8 cellular contexts compared by ENCODE assay signal in the genomic region with DNA sequence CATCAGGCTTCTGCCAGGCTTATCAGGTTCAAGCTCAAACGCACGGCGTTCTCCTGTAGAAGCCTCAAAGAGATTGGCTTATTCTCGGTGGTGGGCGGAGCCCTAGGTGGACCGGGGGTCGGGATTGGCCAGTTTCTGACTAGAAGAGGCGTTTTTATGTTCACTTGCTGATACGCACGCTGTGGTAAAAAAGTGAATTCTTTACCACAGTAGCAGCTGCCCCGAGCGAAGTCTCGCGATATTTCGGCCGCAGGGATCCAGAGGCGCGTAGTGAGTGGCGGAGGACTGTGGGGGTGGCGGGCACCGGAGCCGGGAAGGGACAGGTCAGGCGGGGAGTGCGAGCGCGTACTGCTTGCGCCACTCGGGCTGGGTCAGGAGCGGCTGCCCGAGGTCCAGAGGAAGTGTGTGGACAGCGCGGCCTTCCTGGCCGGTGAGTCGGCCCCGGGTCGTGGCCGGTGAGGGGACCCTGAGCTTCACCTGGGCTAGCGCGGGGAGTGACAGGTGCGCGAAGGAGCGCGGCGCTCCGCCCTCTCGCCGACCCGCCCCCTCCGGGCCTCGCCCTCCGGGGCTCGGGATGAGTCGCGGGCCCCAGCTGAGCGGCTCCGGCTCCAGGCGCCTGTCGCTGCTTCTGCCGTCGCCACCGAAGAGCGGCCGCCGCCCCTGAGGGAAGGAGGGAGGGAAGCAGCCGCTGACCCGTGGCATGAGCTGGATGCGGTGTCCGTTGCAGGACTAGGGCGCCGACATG. TPM values are rescaled to one million over a fixed set of nuclear protein-coding genes. Genes with fewer than 3 reads are reported as not detected.
DNase-seq lines count a peak whose midpoint lies in the region; ATAC-seq, FAIRE-seq and TF ChIP-seq lines count a peak whose summit lies in the region.

A gene with protein sequence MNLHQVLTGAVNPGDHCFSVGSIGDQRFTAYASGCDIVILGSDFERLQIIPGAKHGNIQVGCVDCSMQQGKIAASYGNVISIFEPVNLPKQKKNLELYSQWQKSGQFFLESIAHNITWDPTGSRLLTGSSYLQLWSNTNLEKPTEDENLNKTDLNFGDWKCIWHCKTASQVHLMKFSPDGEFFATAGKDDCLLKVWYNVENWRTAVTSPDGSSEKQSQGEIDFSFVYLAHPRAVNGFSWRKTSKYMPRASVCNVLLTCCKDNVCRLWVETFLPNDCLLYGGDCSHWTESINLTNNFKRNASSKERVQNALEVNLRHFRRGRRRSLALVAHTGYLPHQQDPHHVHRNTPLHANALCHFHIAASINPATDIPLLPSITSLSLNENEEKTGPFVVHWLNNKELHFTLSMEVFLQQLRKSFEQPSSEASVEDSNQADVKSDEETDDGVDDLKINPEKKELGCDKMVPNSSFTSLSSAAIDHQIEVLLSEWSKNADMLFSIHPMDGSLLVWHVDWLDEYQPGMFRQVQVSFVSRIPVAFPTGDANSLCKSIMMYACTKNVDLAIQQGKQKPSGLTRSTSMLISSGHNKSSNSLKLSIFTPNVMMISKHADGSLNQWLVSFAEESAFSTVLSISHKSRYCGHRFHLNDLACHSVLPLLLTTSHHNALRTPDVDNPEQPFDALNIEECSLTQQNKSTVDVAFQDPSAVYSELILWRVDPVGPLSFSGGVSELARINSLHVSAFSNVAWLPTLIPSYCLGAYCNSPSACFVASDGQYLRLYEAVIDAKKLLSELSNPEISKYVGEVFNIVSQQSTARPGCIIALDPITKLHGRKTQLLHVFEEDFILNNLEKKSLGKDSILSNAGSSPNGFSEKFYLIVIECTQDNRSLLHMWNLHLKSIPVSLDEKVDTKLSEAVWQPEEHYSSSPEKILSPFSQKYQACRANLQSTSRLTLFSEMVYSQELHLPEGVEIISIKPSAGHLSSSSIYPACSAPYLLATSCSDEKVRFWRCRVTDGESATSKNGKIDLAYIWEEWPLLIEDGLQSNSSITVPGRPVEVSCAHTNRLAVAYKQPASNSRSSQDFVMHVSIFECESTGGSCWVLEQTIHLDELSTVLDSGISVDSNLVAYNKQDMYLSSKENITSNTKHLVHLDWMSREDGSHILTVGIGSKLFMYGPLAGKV (N-terminal part only) (plus strand): TSS at position 260 of the 745 bp plus-strand sequence. CDS start 483 bp downstream, at position 743.

- peaks cover 21 to 36% of the 10 kb centered on the region in 2 donors for H3K4me1 ChIP-seq in adrenal gland (replicated peaks in 1 of 2)
- H3K4me1 ChIP-seq in heart left ventricle = peaks cover 0 to 44% (median 25%) of the 10 kb centered on the region in 12 donors

- no peaks in the 10 kb centered on the region for H3K9me3 Mint-ChIP-seq in type B pancreatic cell

- H3K4me1 Mint-ChIP-seq in type B pancreatic cell (ENCODE audit: unreplicated experiment) = peaks cover 25% of the 10 kb centered on the region

- H3K36me3 ChIP-seq in adrenal gland (replicated peaks in 1 of 2) = no peaks in the 10 kb centered on the region
- H3K36me3 ChIP-seq in heart left ventricle = no peaks in the 10 kb centered on the region

- H3K9me3 ChIP-seq in adrenal gland (replicated peaks in 1 of 3) (no peaks in the 10 kb centered on the region), heart left ventricle (no peaks in the 10 kb centered on the region)

- H3K27me3 ChIP-seq in adrenal gland (no peaks in the 10 kb centered on the region), heart left ventricle (peaks cover 0 to 3% (median 0%) of the 10 kb centered on the region in 9 donors)

- peak; percentile 96 for FAIRE-seq in GM12892 (lab: Jason Lieb, UNC)

- intact Hi-C loops in adrenal gland (cut with DNase I) (no loop called here), heart left ventricle (cut with DNase I) (loop anchor here in 6 of 10 donors (1.0 to 10.0 kb wide), 7 partner anchors 79 to 266 kb away; a partner anchor contains a TSS)

- peak within 1 kb of the TSS; percentile 71 to 100 (median 95) for H3K27ac ChIP-seq in adrenal gland
- H3K27ac ChIP-seq in heart left ventricle = peak within 1 kb of the TSS; percentile 89 to 99 (median 96)

- 0 to 2% (median 0%) methylated on average over 24 to 70 of the region's 70 CpGs for WGBS in adrenal gland, 4 donors
- WGBS in heart left ventricle, 4 donors = 0% methylated on average over 15 to 70 of the region's 70 CpGs

- TF ChIP-seq POLR2A in GM12892 (IDR thresholded peaks at IDR 0.05; ENCODE audit: low read depth, low read length) (peak; percentile 77), adrenal gland (IDR thresholded peaks at IDR 0.05) (peak; percentile 84 to 88), heart left ventricle (IDR thresholded peaks at IDR 0.05) (peak in 1 of 2 donors; percentile 69)

- peak within 1 kb of the TSS; percentile 98 for H3K27ac Mint-ChIP-seq in type B pancreatic cell

- peak within 1 kb of the TSS; percentile 97 for H3K4me3 Mint-ChIP-seq in type B pancreatic cell

- TF ChIP-seq CTCF in adrenal gland (IDR thresholded peaks at IDR 0.05) = no peak
- no peak for TF ChIP-seq CTCF in heart left ventricle (IDR thresholded peaks at IDR 0.05)
- no peak for TF ChIP-seq CTCF in type B pancreatic cell (conservative IDR thresholded peaks at IDR 0.05)

- H3K27me3 Mint-ChIP-seq in type B pancreatic cell = no peaks in the 10 kb centered on the region

- no peaks in the 10 kb centered on the region for H3K36me3 Mint-ChIP-seq in type B pancreatic cell

- ATAC-seq in HG02852 (IDR thresholded peaks at IDR 0.05; ENCODE audit: unreplicated experiment) (peak; percentile 80), heart left ventricle (peak; percentile 97 to 98 (median 98))

- DNase-seq in GM12892 (ENCODE audit: insufficient read length) (peak; percentile 48), NCI-H146 (lab: John Stamatoyannopoulos, UW) (peak; percentile 97), T-helper 1 cell (peak; percentile 96 to 99 (median 98)), adrenal gland (peak; percentile 100), heart left ventricle (peak; percentile 99 to 100 (median 100)), pons (ENCODE audit: low spot score) (peak; percentile 99), type B pancreatic cell (ENCODE audit: extremely low spot score, unreplicated experiment) (peak; percentile 98)

- peak within 1 kb of the TSS; percentile 63 to 91 (median 86) for H3K4me3 ChIP-seq in adrenal gland
- peak within 1 kb of the TSS; percentile 71 to 100 (median 92) for H3K4me3 ChIP-seq in heart left ventricle

RNA-seq across cellular contexts. Expression of the gene that starts here (rescaled TPM):
- polyA plus RNA-seq in GM12892 (2012; ENCODE audit: missing spikeins) = 29.7 TPM
- total RNA-seq in adrenal gland (10 to 100 TPM; 32.2 to 91.1 (median 44.5) TPM), heart left ventricle (10 to 100 TPM; 22.4 to 39.0 (median 27.7) TPM), type B pancreatic cell (ENCODE audit: low replicate concordance) (29.0 and 31.2 TPM in 2 replicates)
- polyA plus RNA-seq in adrenal gland (10 to 100 TPM; 15.1 to 25.2 (median 22.3) TPM), heart left ventricle (1 to 10 TPM; 8.2 to 9.8 TPM)

Comparison
In these comparisons a context has a peak if more than half of its experiments do, and no peak if none do; other contexts are left out.
1. Peak in every context shown above with its lines: DNase-seq, ATAC-seq, H3K4me3 ChIP-seq and H3K27ac ChIP-seq.
2. DNase-seq: peak in every context shown above with its lines; median percentile 100 in adrenal gland; 100 in heart left ventricle; 99 in pons; 98 in T-helper 1 cell; 98 in type B pancreatic cell; 97 in NCI-H146; 48 in GM12892.
3. intact Hi-C loops: an anchor here in heart left ventricle (1.0 to 10.0 kb wide); none called in adrenal gland.